In the genomic region with DNA sequence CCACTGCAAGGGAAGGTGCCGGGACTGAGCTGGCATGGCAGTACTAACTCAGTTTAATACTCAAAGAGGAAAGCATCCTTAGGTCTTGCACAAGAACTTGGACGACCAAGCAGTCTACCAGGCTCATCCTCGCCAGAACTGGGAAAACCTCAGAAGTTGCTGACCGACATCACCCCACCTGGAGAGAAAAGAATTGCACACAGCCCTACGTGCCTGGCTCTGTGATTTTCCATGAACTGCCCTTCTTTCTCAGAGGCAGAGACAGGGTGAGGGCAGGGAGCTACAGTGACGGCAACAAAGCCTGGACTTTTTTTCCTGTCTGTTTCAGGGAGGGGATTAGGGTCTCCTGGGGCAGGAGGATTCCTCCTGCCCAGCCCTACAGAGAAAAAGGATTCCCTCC, we compare ENCODE assay signal across 14 cellular contexts. TPM values are rescaled to one million over a fixed set of nuclear protein-coding genes. Genes with fewer than 3 reads are reported as not detected.
DNase-seq lines count a peak whose midpoint lies in the region; ATAC-seq and TF ChIP-seq lines count a peak whose summit lies in the region.
"Had no signal": no experiment of that assay in that cellular context is flagged by ENCODE, and none has a peak within 500 bp of the region (broad histone marks: within the 10 kb centered on the region; RNA-seq: fewer than 3 reads in every experiment).

No MANE protein-coding gene starts in this region.

- intact Hi-C loops in Right ventricle myocardium superior (cut with DNase I) (no loop called here), vagina (cut with DNase I) (no loop called here)

- peaks cover 0 to 35% of the 10 kb centered on the region in 2 donors for H3K36me3 ChIP-seq in vagina

- peak overlapping the region in 1 of 2 donors; percentile 91 for H3K4me3 ChIP-seq in vagina

- H3K9me3 ChIP-seq in vagina, result no peaks in the 10 kb centered on the region

- peak; percentile 35 for DNase-seq in NCI-H82 (lab: John Stamatoyannopoulos, UW)
- DNase-seq in NCI-H82 treated with DMSO at 0.1 percent for 48 hours (lab: John Stamatoyannopoulos, UW; ENCODE audit: unreplicated experiment), result no peak
- no peak for DNase-seq in Right ventricle myocardium superior
- DNase-seq in omental fat pad (ENCODE audit: low spot score), result no peak
- no peak for DNase-seq in vagina (ENCODE audit: extremely low spot score in 2 of 2)
- DNase-seq in NCI-H345 treated with DMSO at 0.1 percent for 48 hours (lab: John Stamatoyannopoulos, UW; ENCODE audit: unreplicated experiment), result no peak
- DNase-seq in LoVo (ENCODE audit: low spot score), result no peak
- DNase-seq: DMS 273 treated with DMSO at 0.1 percent for 48 hours; hypothalamus; natural killer cell; NCI-H187; stimulated activated CD4-positive, alpha-beta T cell treated with anti-CD3 and anti-CD28 coated beads, Interleukin-4, amount 100 ng/mL, for 1 hour had no signal

- H3K27me3 ChIP-seq in vagina, result no peaks in the 10 kb centered on the region

- TF ChIP-seq CTCF in omental fat pad (IDR thresholded peaks at IDR 0.05) (no peak), vagina (IDR thresholded peaks at IDR 0.05) (no peak)

- TF ChIP-seq POLR2A in vagina (IDR thresholded peaks at IDR 0.05), result no peak

- H3K4me1 ChIP-seq in vagina, result peaks cover 94% of the 10 kb centered on the region

- peak overlapping the region; percentile 97 for H3K27ac ChIP-seq in vagina
- H3K27ac ChIP-seq: 22Rv1 had no signal

- ATAC-seq in Right ventricle myocardium superior (ENCODE audit: poor library complexity) (peak; percentile 18), omental fat pad (ENCODE audit: low FRiP score) (peak; percentile 73), GM21619 (IDR thresholded peaks at IDR 0.05; ENCODE audit: unreplicated experiment) (no peak)
- ATAC-seq: natural killer cell had no signal

RNA-seq across cellular contexts. Expression of gene JAG1, which starts 8.0 kb away (rescaled TPM):
- total RNA-seq in Right ventricle myocardium superior, result 22.1 TPM
- 100 to 1,000 TPM in 1 of 4 donors, 10 to 100 TPM in 3; 64.2 to 153 (median 85.7) TPM for total RNA-seq in omental fat pad
- 185 TPM for total RNA-seq in vagina
